8 cellular contexts compared by ENCODE assay signal in the genomic region with DNA sequence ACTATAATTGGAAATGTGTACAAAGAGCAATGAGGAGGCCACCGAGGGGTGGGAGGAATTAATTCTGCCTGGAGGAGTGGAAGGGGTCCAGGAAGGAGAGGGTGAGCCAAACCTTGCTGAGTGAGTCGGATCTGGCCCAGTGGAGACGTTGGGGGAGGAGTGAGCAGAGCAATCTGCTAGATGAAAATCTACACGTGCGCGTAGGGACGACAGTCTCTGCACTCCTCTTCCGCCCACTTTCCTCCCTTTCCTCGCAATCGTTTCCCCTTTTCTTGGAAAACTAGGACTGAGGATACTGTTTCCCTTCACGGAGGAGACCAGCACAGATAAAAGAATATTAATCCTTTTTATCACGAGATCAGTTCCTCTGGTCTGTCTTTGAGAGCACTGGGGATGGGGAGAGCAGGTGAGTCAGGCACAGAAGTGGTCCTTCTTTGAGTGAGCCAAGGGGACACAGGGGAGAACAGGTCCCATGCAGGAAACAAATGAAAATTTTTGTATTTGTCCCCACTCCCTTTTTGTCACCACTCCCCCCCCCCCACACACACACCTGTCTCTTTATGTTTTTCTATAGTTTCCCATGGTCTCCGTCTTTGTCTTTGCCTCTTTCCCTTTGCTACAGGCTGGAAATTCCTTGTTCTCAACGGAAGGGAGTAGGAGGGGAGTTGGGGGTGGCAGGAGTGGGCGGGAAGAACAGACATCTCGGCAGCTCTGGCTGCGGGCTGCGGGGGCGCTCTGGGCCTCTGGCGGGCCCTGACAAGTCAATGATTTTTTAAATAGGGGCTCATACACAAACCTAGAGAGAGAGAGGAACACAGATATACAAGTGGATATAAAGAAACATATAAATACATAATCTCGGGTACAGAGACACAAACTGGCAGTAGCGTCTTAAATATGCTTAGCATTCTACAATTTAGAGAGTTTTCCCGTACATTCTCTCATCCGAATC. TPM values are rescaled to one million over a fixed set of nuclear protein-coding genes. Genes with fewer than 3 reads are reported as not detected.
DNase-seq lines count a peak whose midpoint lies in the region; ATAC-seq and TF ChIP-seq lines count a peak whose summit lies in the region.

No MANE protein-coding gene starts in this region.

- H3K36me3 ChIP-seq in heart left ventricle = peaks cover 0 to 9% (median 2%) of the 10 kb centered on the region in 9 donors

- peak; percentile 29 for TF ChIP-seq POLR2A in GM18526 (IDR thresholded peaks at IDR 0.05; ENCODE audit: extremely low read depth, insufficient read length)
- TF ChIP-seq POLR2A in heart left ventricle (IDR thresholded peaks at IDR 0.05) = no peak

- H3K9me3 Mint-ChIP-seq in activated naive CD4-positive, alpha-beta T cell treated with anti-CD3 and anti-CD28 coated beads, Interleukin-2, amount 50 U/mL, for 72 hours = no peaks in the 10 kb centered on the region

- intact Hi-C loops in heart left ventricle (cut with DNase I) = loop anchor here in 1 of 10 donors (2.0 kb wide), 1 partner anchor 25 kb away; a partner anchor contains a TSS

- H3K27ac Mint-ChIP-seq in activated naive CD4-positive, alpha-beta T cell treated with anti-CD3 and anti-CD28 coated beads, Interleukin-2, amount 50 U/mL, for 72 hours = peak overlapping the region; percentile 96 to 98

- 11 to 17% (median 15%) methylated on average over 24 of the region's 24 CpGs for WGBS in heart left ventricle, 4 donors

- peaks cover 9 to 43% of the 10 kb centered on the region in 2 donors for H3K36me3 Mint-ChIP-seq in activated naive CD4-positive, alpha-beta T cell treated with anti-CD3 and anti-CD28 coated beads, Interleukin-2, amount 50 U/mL, for 72 hours

- H3K4me3 ChIP-seq in heart left ventricle = peak overlapping the region; percentile 52 to 97 (median 80)

- no peaks in the 10 kb centered on the region for H3K9me3 ChIP-seq in heart left ventricle

- DNase-seq in AG08395 (ENCODE audit: low spot score) = peak; percentile 52
- peak; percentile 84 for DNase-seq in OCI-M1 (lab: John Stamatoyannopoulos, UW)
- peak in 1 of 2 donors; percentile 41 for DNase-seq in activated naive CD4-positive, alpha-beta T cell treated with anti-CD3 and anti-CD28 coated beads, Interleukin-2, amount 50 U/mL, for 72 hours (ENCODE audit: low spot score in 2 of 2)
- peak; percentile 77 to 83 (median 82) for DNase-seq in heart left ventricle
- peak; percentile 36 for DNase-seq in pons (ENCODE audit: low spot score)

- peak in 6 of 12 donors; percentile 22 to 57 (median 49) for TF ChIP-seq CTCF in heart left ventricle (IDR thresholded peaks at IDR 0.05)

- no peak for ATAC-seq in activated naive CD4-positive, alpha-beta T cell treated with anti-CD3 and anti-CD28 coated beads, Interleukin-2, amount 50 U/mL, for 72 hours
- ATAC-seq in heart left ventricle (peak in 3 of 4 donors; percentile 5 to 40 (median 14)), HG03025 (IDR thresholded peaks at IDR 0.05; ENCODE audit: low FRiP score, unreplicated experiment) (no peak), GM18517 (IDR thresholded peaks at IDR 0.05; ENCODE audit: unreplicated experiment) (no peak)

- H3K27me3 ChIP-seq in heart left ventricle = no peaks in the 10 kb centered on the region

- H3K27ac ChIP-seq in heart left ventricle = peak overlapping the region; percentile 93 to 100 (median 99)

- peaks cover 0 to 47% (median 28%) of the 10 kb centered on the region in 12 donors for H3K4me1 ChIP-seq in heart left ventricle

RNA-seq across cellular contexts. Expression of a gene that starts 2.6 kb away (rescaled TPM):
- total RNA-seq in activated naive CD4-positive, alpha-beta T cell treated with anti-CD3 and anti-CD28 coated beads, Interleukin-2, amount 50 U/mL, for 72 hours = 10 to 100 TPM; 39.1 to 39.3 TPM
- 10 to 100 TPM in 8 of 9 donors, 1 to 10 TPM in 1; 8.7 to 20.3 (median 11.8) TPM for total RNA-seq in heart left ventricle
- polyA plus RNA-seq in heart left ventricle = 10 to 100 TPM; 10.7 to 30.1 TPM

RNA-seq across cellular contexts. Expression of a gene that starts 7.7 kb away (rescaled TPM):
- total RNA-seq in activated naive CD4-positive, alpha-beta T cell treated with anti-CD3 and anti-CD28 coated beads, Interleukin-2, amount 50 U/mL, for 72 hours = 100 to 1,000 TPM in 1 of 2 donors, 10 to 100 TPM in 1; 80.2 to 182 TPM
- total RNA-seq in heart left ventricle = 10 to 100 TPM in 1 of 9 donors, 1 to 10 TPM in 8; 1.7 to 12.0 (median 3.6) TPM
- 1 to 10 TPM; 1.4 to 2.2 TPM for polyA plus RNA-seq in heart left ventricle

RNA-seq across cellular contexts. Expression of a gene that starts 24.9 kb away (rescaled TPM):
- total RNA-seq in activated naive CD4-positive, alpha-beta T cell treated with anti-CD3 and anti-CD28 coated beads, Interleukin-2, amount 50 U/mL, for 72 hours = 100 to 1,000 TPM; 213 to 283 TPM
- total RNA-seq in heart left ventricle = 10 to 100 TPM; 31.6 to 87.7 (median 37.6) TPM
- polyA plus RNA-seq in heart left ventricle = 10 to 100 TPM; 39.6 to 41.0 TPM

RNA-seq across cellular contexts. Expression of a gene that starts 36.3 kb away (rescaled TPM):
- total RNA-seq in activated naive CD4-positive, alpha-beta T cell treated with anti-CD3 and anti-CD28 coated beads, Interleukin-2, amount 50 U/mL, for 72 hours = 1 to 10 TPM; 3.3 to 4.7 TPM
- total RNA-seq in heart left ventricle = under 1 TPM in 3 of 9 donors, not detected in 6; 0.06 to 0.77 (median 0.45) TPM
- under 1 TPM in 1 of 2 donors, not detected in 1; 0.19 TPM for polyA plus RNA-seq in heart left ventricle

RNA-seq across cellular contexts. Expression of a gene that starts 42.0 kb away (rescaled TPM):
- 1 to 10 TPM; 1.3 to 5.9 TPM for total RNA-seq in activated naive CD4-positive, alpha-beta T cell treated with anti-CD3 and anti-CD28 coated beads, Interleukin-2, amount 50 U/mL, for 72 hours
- 100 to 1,000 TPM in 4 of 9 donors, 10 to 100 TPM in 5; 51.5 to 316 (median 71.1) TPM for total RNA-seq in heart left ventricle
- polyA plus RNA-seq in heart left ventricle = 10 to 100 TPM; 23.0 to 31.5 TPM

Comparison
In these comparisons a context has a peak if more than half of its experiments do, and no peak if none do; other contexts are left out.
1. ATAC-seq: peak in heart left ventricle (3 of 4); none in activated naive CD4-positive, alpha-beta T cell treated with anti-CD3 and anti-CD28 coated beads, Interleukin-2, amount 50 U/mL, for 72 hours (0 of 2), HG03025 (single experiment) and GM18517 (single experiment).
2. RNA of a gene that starts 7.7 kb away (total RNA-seq): 80.2 to 182 TPM in activated naive CD4-positive, alpha-beta T cell treated with anti-CD3 and anti-CD28 coated beads, Interleukin-2, amount 50 U/mL, for 72 hours; 1.7 to 12.0 TPM in heart left ventricle; every median in the first group is over 4 times any median in the second.